11 cellular contexts compared by ENCODE assay signal in the genomic region with DNA sequence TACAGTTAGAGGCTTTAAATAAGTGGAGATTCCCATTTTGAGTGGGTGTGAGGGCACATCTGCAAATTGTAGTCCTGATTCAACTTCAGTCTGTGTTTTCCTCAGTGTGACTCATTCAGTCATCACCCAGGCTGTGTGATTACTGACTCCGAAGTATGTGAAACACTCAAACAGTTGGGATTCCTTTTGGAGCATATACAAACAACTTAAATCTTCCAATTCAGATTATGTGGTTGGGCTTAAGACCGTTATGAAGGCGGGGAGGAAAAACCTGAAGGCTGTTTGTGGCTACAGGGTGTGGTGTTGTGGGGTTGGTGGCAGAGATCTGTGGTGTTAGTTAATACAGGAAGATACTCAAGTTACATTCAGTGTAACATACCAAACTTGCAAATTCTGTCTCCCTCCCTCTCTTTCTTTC.
DNase-seq lines count a peak whose midpoint lies in the region; TF ChIP-seq lines count a peak whose summit lies in the region.
"Had no signal": no experiment of that assay in that cellular context is flagged by ENCODE, and none has a peak within 500 bp of the region (broad histone marks: within the 10 kb centered on the region; RNA-seq: fewer than 3 reads in every experiment).

No MANE protein-coding gene starts in this region.

- H3K27me3 Mint-ChIP-seq in neural progenitor cell (ENCODE audit: insufficient read depth, low read depth) = no peaks in the 10 kb centered on the region
- no peaks in the 10 kb centered on the region for H3K27me3 Mint-ChIP-seq in activated naive CD4-positive, alpha-beta T cell treated with anti-CD3 and anti-CD28 coated beads, Interleukin-2, amount 10 ng/mL, durations not matched to agents 7 days and 5 days

- H3K4me3 ChIP-seq in coronary artery = peak overlapping the region; percentile 36
- no peak overlapping the region for H3K4me3 ChIP-seq in neural progenitor cell

- DNase-seq in GM03348 (ENCODE audit: low spot score) (peak; percentile 86), NCI-H446 treated with DMSO at 0.1 percent for 48 hours (lab: John Stamatoyannopoulos, UW) (peak; percentile 40), coronary artery (ENCODE audit: low spot score) (no peak), neural progenitor cell (ENCODE audit: low spot score) (peak; percentile 2), KG1 (lab: John Stamatoyannopoulos, UW) (no peak), hippocampal formation (lab: John Stamatoyannopoulos, UW) (no peak), NCI-H2107 (lab: John Stamatoyannopoulos, UW) (no peak)
- DNase-seq in activated naive CD4-positive, alpha-beta T cell treated with anti-CD3 and anti-CD28 coated beads, Interleukin-2, amount 10 ng/mL, durations not matched to agents 7 days and 5 days = no peak
- DNase-seq: stimulated activated naive CD4-positive, alpha-beta T cell had no signal

- peaks cover 17% of the 10 kb centered on the region for H3K4me1 Mint-ChIP-seq in neural progenitor cell
- H3K4me1 Mint-ChIP-seq in activated naive CD4-positive, alpha-beta T cell treated with anti-CD3 and anti-CD28 coated beads, Interleukin-2, amount 10 ng/mL, durations not matched to agents 7 days and 5 days = no peaks in the 10 kb centered on the region

- H3K4me1 ChIP-seq in neural progenitor cell = peaks cover 12% of the 10 kb centered on the region

- no peaks in the 10 kb centered on the region for H3K79me2 ChIP-seq in neural progenitor cell (ENCODE audit: low read depth)

- no peak overlapping the region for H3K9ac ChIP-seq in neural progenitor cell

- no peak overlapping the region for H3K4me3 Mint-ChIP-seq in neural progenitor cell
- H3K4me3 Mint-ChIP-seq in activated naive CD4-positive, alpha-beta T cell treated with anti-CD3 and anti-CD28 coated beads, Interleukin-2, amount 10 ng/mL, durations not matched to agents 7 days and 5 days = no peak overlapping the region

- no peak overlapping the region for H3K27ac Mint-ChIP-seq in neural progenitor cell
- H3K27ac Mint-ChIP-seq in activated naive CD4-positive, alpha-beta T cell treated with anti-CD3 and anti-CD28 coated beads, Interleukin-2, amount 10 ng/mL, durations not matched to agents 7 days and 5 days = no peak overlapping the region

- H3F3A ChIP-seq in neural progenitor cell (ENCODE audit: low read depth) = no peaks in the 10 kb centered on the region

- no peak overlapping the region for H2AFZ ChIP-seq in neural progenitor cell (replicated peaks)

- no peaks in the 10 kb centered on the region for H3K9me3 ChIP-seq in neural progenitor cell (ENCODE audit: low read depth)
- H3K9me3 ChIP-seq: neutrophil had no signal

- CTCF ChIA-PET in activated naive CD4-positive, alpha-beta T cell treated with anti-CD3 and anti-CD28 coated beads, Interleukin-2, amount 10 ng/mL, durations not matched to agents 7 days and 5 days (lab: Charles Lee) = no interaction called here

- H4K20me1 ChIP-seq in neural progenitor cell (ENCODE audit: low read depth) = peaks cover 4% of the 10 kb centered on the region

- H3K27ac ChIP-seq in coronary artery (peak overlapping the region in 1 of 2 donors; percentile 28), neural progenitor cell (no peak overlapping the region)
- H3K27ac ChIP-seq: neutrophil, VCaP had no signal

- no peaks in the 10 kb centered on the region for H3K36me3 Mint-ChIP-seq in neural progenitor cell
- H3K36me3 Mint-ChIP-seq in activated naive CD4-positive, alpha-beta T cell treated with anti-CD3 and anti-CD28 coated beads, Interleukin-2, amount 10 ng/mL, durations not matched to agents 7 days and 5 days = no peaks in the 10 kb centered on the region

- H3K9me3 Mint-ChIP-seq in neural progenitor cell = no peaks in the 10 kb centered on the region
- no peaks in the 10 kb centered on the region for H3K9me3 Mint-ChIP-seq in activated naive CD4-positive, alpha-beta T cell treated with anti-CD3 and anti-CD28 coated beads, Interleukin-2, amount 10 ng/mL, durations not matched to agents 7 days and 5 days

- H3K4me2 ChIP-seq in neural progenitor cell = no peak overlapping the region

- no peaks in the 10 kb centered on the region for H3K27me3 ChIP-seq in neural progenitor cell
- H3K27me3 ChIP-seq: neutrophil had no signal

- no peaks in the 10 kb centered on the region for H3K36me3 ChIP-seq in neural progenitor cell
- H3K36me3 ChIP-seq: neutrophil had no signal

- TF ChIP-seq CTCF in coronary artery (IDR thresholded peaks at IDR 0.05) = no peak
- TF ChIP-seq CTCF in neural progenitor cell (IDR thresholded peaks at IDR 0.05) = no peak

Comparison
In these comparisons a context has a peak if more than half of its experiments do, and no peak if none do; other contexts are left out.
1. DNase-seq: peak in GM03348 (single experiment), NCI-H446 treated with DMSO at 0.1 percent for 48 hours (single experiment) and neural progenitor cell (single experiment); none in coronary artery (single experiment), KG1 (single experiment), hippocampal formation (0 of 2), NCI-H2107 (single experiment) and activated naive CD4-positive, alpha-beta T cell treated with anti-CD3 and anti-CD28 coated beads, Interleukin-2, amount 10 ng/mL, durations not matched to agents 7 days and 5 days (single experiment).